ENCODE assay signal across 27 cellular contexts in genomic region chr7:53420550-53420949, GRCh38.
"Had no signal": no experiment of that assay in that cellular context is flagged by ENCODE, and none has a peak within 500 bp of the region (broad histone marks: within the 10 kb centered on the region; RNA-seq: fewer than 3 reads in every experiment).

No MANE protein-coding gene starts in this region.

- H3K4me3 ChIP-seq: stomach, suprapubic skin, testis, thoracic aorta, thyroid gland, tibial artery, tibial nerve, transverse colon, upper lobe of left lung, upper lobe of right lung, uterus, vagina had no signal

- H3K27me3 ChIP-seq: stomach, suprapubic skin, testis, thyroid gland, tibial artery, tibial nerve, transverse colon, upper lobe of left lung, upper lobe of right lung, uterus, vagina had no signal

- ATAC-seq: stimulated activated effector memory CD8-positive, alpha-beta T cell treated with anti-CD3 and anti-CD28 coated beads, Interleukin-12 subunit alpha, Interleukin-12 subunit beta, amount 100 ng/mL, for 72 hours; stimulated activated memory B cell treated with anti-CD40 and anti-IgM and Interleukin-4, amounts not matched to agents 10 μg/mL and 1 μg/mL and 100 μg/mL, for 72 hours; stimulated activated naive B cell treated with anti-CD40 and anti-IgM and Interleukin-4, amounts not matched to agents 10 μg/mL and 1 μg/mL and 100 μg/mL, for 72 hours; stimulated activated naive CD8-positive, alpha-beta T cell treated with anti-CD3 and anti-CD28 coated beads, Interleukin-15, amount 100 ng/mL, for 72 hours; stimulated activated naive CD8-positive, alpha-beta T cell treated with anti-CD3 and anti-CD28 coated beads, Interleukin-15, Interleukin-2, amounts not matched to agents 100 U/mL and 50 U/mL, for 24 hours; upper lobe of right lung had no signal

- H3K27ac ChIP-seq: stomach, suprapubic skin, testis, thoracic aorta, thyroid gland, tibial artery, tibial nerve, transverse colon, upper lobe of left lung, upper lobe of right lung, uterus, vagina had no signal

- DNase-seq: stimulated activated CD4-positive, alpha-beta T cell treated with anti-CD3 and anti-CD28 coated beads, Interleukin-2, amount 100 ng/mL, for 48 hours; stimulated activated CD4-positive, alpha-beta T cell treated with anti-CD3 and anti-CD28 coated beads, Interleukin-4, amount 100 ng/mL, for 1 hour; stimulated activated CD4-positive, alpha-beta T cell treated with anti-CD3 and anti-CD28 coated beads, Interleukin-4, amount 100 ng/mL, for 24 hours; stimulated activated CD4-positive, alpha-beta T cell treated with anti-CD3 and anti-CD28 coated beads, Interleukin-4, amount 100 ng/mL, for 4 hours; stimulated activated CD8-positive, alpha-beta memory T cell treated with anti-CD3 and anti-CD28 coated beads, Interleukin-4, amount 100 ng/mL, for 48 hours; stimulated activated naive B cell treated with anti-CD40 and anti-IgM and Interleukin-4, amounts not matched to agents 10 μg/mL and 1 μg/mL and 100 μg/mL, for 72 hours; stimulated activated naive CD4-positive, alpha-beta T cell; stimulated activated naive CD4-positive, alpha-beta T cell treated with Interleukin-2 at 50 U/mL for 16 hours; stimulated activated naive CD8-positive, alpha-beta T cell treated with anti-CD3 and anti-CD28 coated beads, Interleukin-15, amount 100 ng/mL, for 72 hours; stimulated activated naive CD8-positive, alpha-beta T cell treated with anti-CD3 and anti-CD28 coated beads, Interleukin-15, Interleukin-2, amounts not matched to agents 100 U/mL and 50 U/mL, for 24 hours; stomach; substantia nigra; testis; thyroid gland; tibial artery; transverse colon; trophoblast cell; upper lobe of left lung; upper lobe of right lung; uterus had no signal

- FAIRE-seq: urothelium cell line had no signal

- H3K4me1 ChIP-seq: stomach, suprapubic skin, thyroid gland, tibial artery, tibial nerve, transverse colon, upper lobe of left lung, upper lobe of right lung, uterus, vagina had no signal

- H3K36me3 ChIP-seq: stomach, suprapubic skin, thoracic aorta, thyroid gland, tibial artery, tibial nerve, transverse colon, upper lobe of left lung, upper lobe of right lung, uterus, vagina had no signal

- H3K9me3 ChIP-seq: suprapubic skin, testis, thoracic aorta, thyroid gland, tibial artery, tibial nerve, transverse colon, upper lobe of left lung, upper lobe of right lung, uterus, vagina had no signal
